In genomic region chr9:69120380-69121154, GRCh38 we compare ENCODE assay signal across 8 cellular contexts. TPM values are rescaled to one million over a fixed set of nuclear protein-coding genes. Genes with fewer than 3 reads are reported as not detected.
DNase-seq lines count a peak whose midpoint lies in the region; ATAC-seq and TF ChIP-seq lines count a peak whose summit lies in the region.

No MANE protein-coding gene starts in this region.

- H4K20me1 ChIP-seq in Loucy (ENCODE audit: insufficient read depth, low read length, poor library complexity, severe bottlenecking): no peaks in the 10 kb centered on the region

- no peaks in the 10 kb centered on the region for H3F3A ChIP-seq in Loucy (ENCODE audit: low read depth)

- peak overlapping the region; percentile 72 for H3K4me2 ChIP-seq in Loucy (ENCODE audit: low read depth, low read length, poor library complexity, severe bottlenecking)

- peak overlapping the region; percentile 54 for H3K27ac ChIP-seq in right cardiac atrium (ENCODE audit: low read length)

- WGBS in right cardiac atrium: 57% methylated on average over 27 of the region's 27 CpGs

- TF ChIP-seq CTCF in GM10266 (IDR thresholded peaks at IDR 0.05; ENCODE audit: control insufficient read depth, insufficient read depth, low read depth, missing control alignments): no peak
- no peak for TF ChIP-seq CTCF in Loucy (conservative IDR thresholded peaks at IDR 0.05; ENCODE audit: low read length)

- H3K27me3 ChIP-seq in Loucy (ENCODE audit: insufficient read depth, low read length, poor library complexity, severe bottlenecking) (no peaks in the 10 kb centered on the region), right cardiac atrium (ENCODE audit: control insufficient read depth, insufficient read depth) (no peaks in the 10 kb centered on the region)

- no peaks in the 10 kb centered on the region for H3K9me3 ChIP-seq in Loucy (ENCODE audit: insufficient read depth, low read depth, low read length)
- H3K9me3 ChIP-seq in right cardiac atrium (ENCODE audit: control insufficient read depth, low read length): no peaks in the 10 kb centered on the region

- peaks cover 9% of the 10 kb centered on the region for H3K79me2 ChIP-seq in Loucy (ENCODE audit: insufficient read depth, low read length)

- H3K9ac ChIP-seq in Loucy (ENCODE audit: low read depth, low read length, poor library complexity, severe bottlenecking): peak overlapping the region; percentile 78

- H3K4me1 ChIP-seq in Loucy (ENCODE audit: insufficient read depth, low read length, poor library complexity, severe bottlenecking): peaks cover 16% of the 10 kb centered on the region
- H3K4me1 ChIP-seq in right cardiac atrium (ENCODE audit: control insufficient read depth, insufficient read depth, low read length): no peaks in the 10 kb centered on the region

- H2AFZ ChIP-seq in Loucy (ENCODE audit: low read length): peak overlapping the region; percentile 78

- peak; percentile 48 for DNase-seq in GM10266 (ENCODE audit: extremely low spot score)
- DNase-seq in activated T-cell treated with anti-CD3 and anti-CD28 coated beads, Interleukin-2, amount 50 U/mL, for 48 hours: peak; percentile 26 to 29
- peak in 1 of 3 donors; percentile 60 for DNase-seq in right cardiac atrium
- peak; percentile 75 for DNase-seq in renal cortical epithelial cell (ENCODE audit: low read depth)
- DNase-seq in NCI-H1694 treated with DMSO at 0.1 percent for 48 hours (lab: John Stamatoyannopoulos, UW): no peak

- no peaks in the 10 kb centered on the region for H3K36me3 ChIP-seq in Loucy (ENCODE audit: insufficient read depth, low read length)

- H3K4me3 ChIP-seq in Loucy (ENCODE audit: low read length, poor library complexity, severe bottlenecking) (peak overlapping the region; percentile 86), right cardiac atrium (ENCODE audit: low read length) (peak overlapping the region; percentile 83)

- ATAC-seq in right cardiac atrium: peak; percentile 42 to 57
- ATAC-seq in HG02981 (IDR thresholded peaks at IDR 0.05; ENCODE audit: unreplicated experiment): no peak
- no peak for ATAC-seq in HG03342 (IDR thresholded peaks at IDR 0.05; ENCODE audit: unreplicated experiment)

- no peaks in the 10 kb centered on the region for H3K9me2 ChIP-seq in Loucy (replicated peaks; ENCODE audit: low read depth, low read length)

- intact Hi-C loops in right cardiac atrium (cut with DNase I): no loop called here

RNA-seq across cellular contexts. Expression of gene TJP2, which starts 53.5 kb away (rescaled TPM):
- total RNA-seq in right cardiac atrium (10 to 100 TPM; 37.9 to 56.3 (median 49.1) TPM), renal cortical epithelial cell (152 and 405 TPM in 2 replicates)
- polyA plus RNA-seq in right cardiac atrium: 23.8 TPM

Comparison
In these comparisons a context has a peak if more than half of its experiments do, and no peak if none do; other contexts are left out.
1. ATAC-seq: peak in right cardiac atrium (2 of 2); none in HG02981 (single experiment) and HG03342 (single experiment).